Comparison of ENCODE assay signal across 18 cellular contexts in genomic region chr10:6408799-6409198, GRCh38.
A peak's percentile ranks its signal among the peaks of the same experiment; 100 is the strongest.
DNase-seq lines count a peak whose midpoint lies in the region; ATAC-seq and TF ChIP-seq lines count a peak whose summit lies in the region.
"Had no signal": no experiment of that assay in that cellular context is flagged by ENCODE, and none has a peak within 500 bp of the region (broad histone marks: within the 10 kb centered on the region; RNA-seq: fewer than 3 reads in every experiment).

No MANE protein-coding gene starts in this region.

- no peak for ATAC-seq in CD8-positive, alpha-beta T cell
- ATAC-seq: activated naive CD4-positive, alpha-beta T cell treated with anti-CD3 and anti-CD28 coated beads, Interleukin-2, amount 50 U/mL, for 72 hours; heart left ventricle had no signal

- H3K4me1 Mint-ChIP-seq in CD8-positive, alpha-beta T cell (ENCODE audit: low read depth): peaks cover 38% of the 10 kb centered on the region
- H3K4me1 Mint-ChIP-seq in endothelial cell (ENCODE audit: unreplicated experiment) (peaks cover 27% of the 10 kb centered on the region), osteocyte (ENCODE audit: unreplicated experiment) (peaks cover 13% of the 10 kb centered on the region)

- DNase-seq in CD8-positive, alpha-beta T cell: no peak
- no peak for DNase-seq in OCI-LY7 (ENCODE audit: low spot score)
- no peak for DNase-seq in endothelial cell (ENCODE audit: low spot score)
- DNase-seq in osteocyte (ENCODE audit: extremely low spot score, unreplicated experiment): peak; percentile 4
- DNase-seq in effector CD4-positive, alpha-beta T cell: no peak
- DNase-seq in CD1c-positive myeloid dendritic cell (ENCODE audit: extremely low spot score): no peak
- DNase-seq in GF-D8 (lab: John Stamatoyannopoulos, UW): no peak
- DNase-seq: activated CD4-positive, CD25-positive, alpha-beta regulatory T cell treated with anti-CD3 and anti-CD28 coated beads, Interleukin-2, amount 50 U/mL, for 72 hours; central memory CD4-positive, alpha-beta T cell; GOT3; heart left ventricle; mesendoderm; NCI-H2081; NCI-H774; stimulated activated CD4-positive, alpha-beta T cell treated with anti-CD3 and anti-CD28 coated beads, Interleukin-4, amount 100 ng/mL, for 4 hours; tibial artery had no signal

- H3K27me3 Mint-ChIP-seq in CD8-positive, alpha-beta T cell (ENCODE audit: low read depth): no peaks in the 10 kb centered on the region
- H3K27me3 Mint-ChIP-seq in endothelial cell (ENCODE audit: unreplicated experiment) (no peaks in the 10 kb centered on the region), osteocyte (ENCODE audit: unreplicated experiment) (peaks cover 35% of the 10 kb centered on the region)

- CTCF ChIA-PET in CD8-positive, alpha-beta T cell (lab: Charles Lee): interaction anchor here (0.8 to 3.4 kb wide), 12 partner anchors 7 to 396 kb away, joined by 3 to 27 read pairs (median 3); partner anchors contain the start of gene PFKFB3
- CTCF ChIA-PET in OCI-LY7 (lab: Charles Lee; ENCODE audit: unreplicated experiment): no interaction called here

- no peak overlapping the region for H3K4me3 Mint-ChIP-seq in CD8-positive, alpha-beta T cell
- no peak overlapping the region for H3K4me3 Mint-ChIP-seq in endothelial cell (ENCODE audit: unreplicated experiment)
- H3K4me3 Mint-ChIP-seq in osteocyte (ENCODE audit: unreplicated experiment): no peak overlapping the region

- intact Hi-C loops in CD8-positive, alpha-beta T cell (cut with DNase I, micrococcal nuclease): loop anchor here (5.0 to 10.0 kb wide), 3 partner anchors 134 to 514 kb away; partner anchors contain the start of gene FBH1 (in 1 of the 2)
- intact Hi-C loops in OCI-LY7 (cut with micrococcal nuclease; ENCODE audit: unreplicated experiment): loop anchor here (10.0 kb wide), 2 partner anchors 394 to 464 kb away; no protein-coding TSS in a partner anchor

- no peaks in the 10 kb centered on the region for H3K36me3 Mint-ChIP-seq in CD8-positive, alpha-beta T cell
- H3K36me3 Mint-ChIP-seq in endothelial cell (ENCODE audit: low read depth, unreplicated experiment): no peaks in the 10 kb centered on the region
- no peaks in the 10 kb centered on the region for H3K36me3 Mint-ChIP-seq in osteocyte (ENCODE audit: unreplicated experiment)
- H3K36me3 Mint-ChIP-seq: activated naive CD4-positive, alpha-beta T cell treated with anti-CD3 and anti-CD28 coated beads, Interleukin-2, amount 50 U/mL, for 72 hours had no signal

- no peaks in the 10 kb centered on the region for H3K27me3 ChIP-seq in CD8-positive, alpha-beta T cell (ENCODE audit: insufficient read depth, low read length)
- H3K27me3 ChIP-seq: neutrophil, tibial artery had no signal

- no peak overlapping the region for H3K4me2 ChIP-seq in OCI-LY7 (ENCODE audit: low read length)

- no TSS peak for BruUV-seq in OCI-LY7 (replicated peaks; lab: Mats Ljungman, UMichigan)

- POLR2A ChIA-PET in CD8-positive, alpha-beta T cell (lab: Charles Lee): interaction anchor here (1.2 kb wide), 1 partner anchor 54 kb away, joined by 5 read pairs; no protein-coding TSS in a partner anchor
- POLR2A ChIA-PET in OCI-LY7 (lab: Charles Lee): interaction anchor here (1.0 kb wide), 1 partner anchor 271 kb away, joined by 3 read pairs; no protein-coding TSS in a partner anchor

- peaks cover 17% of the 10 kb centered on the region for H3K4me1 ChIP-seq in CD8-positive, alpha-beta T cell (ENCODE audit: insufficient read depth, low read length)
- H3K4me1 ChIP-seq in OCI-LY7 (ENCODE audit: insufficient read depth, low read length, poor library complexity, severe bottlenecking): peaks cover 19% of the 10 kb centered on the region

- H3K9me2 ChIP-seq in OCI-LY7 (ENCODE audit: insufficient read depth, low read length): no peaks in the 10 kb centered on the region

- no peaks in the 10 kb centered on the region for H3K79me2 ChIP-seq in OCI-LY7 (ENCODE audit: insufficient read depth, low read depth, low read length)

- no peak for TF ChIP-seq CTCF in CD8-positive, alpha-beta T cell (IDR thresholded peaks at IDR 0.05)
- TF ChIP-seq CTCF in OCI-LY7 (conservative IDR thresholded peaks at IDR 0.05; ENCODE audit: low read length) (peak; percentile 22; the same call in 1 of the 2 replicates), endothelial cell (IDR thresholded peaks at IDR 0.05; ENCODE audit: unreplicated experiment) (peak; percentile 64), osteocyte (IDR thresholded peaks at IDR 0.05) (no peak)

- H2AFZ ChIP-seq in OCI-LY7 (ENCODE audit: low read length): no peak overlapping the region

- no peaks in the 10 kb centered on the region for H3K9me3 ChIP-seq in CD8-positive, alpha-beta T cell (ENCODE audit: low read length)
- H3K9me3 ChIP-seq in OCI-LY7 (ENCODE audit: low read length): no peaks in the 10 kb centered on the region
- H3K9me3 ChIP-seq: heart left ventricle, neutrophil, tibial artery had no signal

- H3K27ac Mint-ChIP-seq in CD8-positive, alpha-beta T cell: peak overlapping the region; percentile 60
- H3K27ac Mint-ChIP-seq in endothelial cell (ENCODE audit: unreplicated experiment) (no peak overlapping the region), osteocyte (ENCODE audit: unreplicated experiment) (no peak overlapping the region)
- H3K27ac Mint-ChIP-seq: activated naive CD4-positive, alpha-beta T cell treated with anti-CD3 and anti-CD28 coated beads, Interleukin-2, amount 50 U/mL, for 72 hours had no signal

- no peaks in the 10 kb centered on the region for H4K20me1 ChIP-seq in OCI-LY7 (ENCODE audit: insufficient read depth, low read length)

- H3K27ac ChIP-seq in CD8-positive, alpha-beta T cell (ENCODE audit: low read depth, low read length): no peak overlapping the region
- H3K27ac ChIP-seq in OCI-LY7 (ENCODE audit: low read depth, low read length, poor library complexity, severe bottlenecking): no peak overlapping the region
- H3K27ac ChIP-seq: tibial artery had no signal

- H3K36me3 ChIP-seq in CD8-positive, alpha-beta T cell (ENCODE audit: insufficient read depth, low read length): no peaks in the 10 kb centered on the region
- no peaks in the 10 kb centered on the region for H3K36me3 ChIP-seq in OCI-LY7 (ENCODE audit: insufficient read depth, low read length)
- H3K36me3 ChIP-seq: heart left ventricle, neutrophil, tibial artery had no signal

- no peak overlapping the region for H3K4me3 ChIP-seq in CD8-positive, alpha-beta T cell (ENCODE audit: low read depth, low read length)
- H3K4me3 ChIP-seq in OCI-LY7 (ENCODE audit: low read depth, low read length, poor library complexity, severe bottlenecking): no peak overlapping the region
- H3K4me3 ChIP-seq: heart left ventricle, tibial artery had no signal

- no peaks in the 10 kb centered on the region for H3K9me3 Mint-ChIP-seq in CD8-positive, alpha-beta T cell
- H3K9me3 Mint-ChIP-seq in endothelial cell (ENCODE audit: unreplicated experiment) (no peaks in the 10 kb centered on the region), osteocyte (ENCODE audit: unreplicated experiment) (no peaks in the 10 kb centered on the region)
- H3K9me3 Mint-ChIP-seq: activated naive CD4-positive, alpha-beta T cell treated with anti-CD3 and anti-CD28 coated beads, Interleukin-2, amount 50 U/mL, for 72 hours had no signal

Comparison
In these comparisons a context has a peak if more than half of its experiments do, and no peak if none do; other contexts are left out.
1. CTCF ChIP-seq: peak in OCI-LY7 (single experiment) and endothelial cell (single experiment); none in CD8-positive, alpha-beta T cell (single experiment) and osteocyte (single experiment).